1 cellular context compared by ENCODE assay signal in the genomic region with DNA sequence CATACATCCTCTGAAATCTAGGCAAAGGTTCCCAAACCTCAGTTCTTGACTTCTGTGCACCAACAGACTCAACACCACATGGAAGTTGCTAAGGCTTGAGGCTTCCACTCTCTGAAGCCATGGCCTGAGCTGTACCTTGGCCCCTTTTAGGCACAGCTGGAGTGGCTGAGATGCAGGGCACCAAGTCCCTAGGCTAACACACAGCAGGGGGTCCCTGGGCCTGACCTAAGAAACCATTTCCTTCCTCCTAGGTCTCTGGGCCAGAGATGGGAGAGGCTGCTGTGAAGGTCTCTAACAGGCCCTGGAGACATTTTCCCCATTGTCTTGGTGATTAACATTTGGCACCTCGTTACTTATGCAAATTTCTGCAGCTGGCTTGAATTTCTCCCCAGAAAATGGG.
TF ChIP-seq lines count a peak whose summit lies in the region.

No MANE protein-coding gene starts in this region.

TF ChIP-seq in HepG2, 621 proteins besides CTCF, POLR2A, EP300 and RAD21:
- 0 out of 2 replicates have a peak, but pooled peaks have one; percentile 20 for TF ChIP-seq NRL (CRISPR knock-in tag; IDR thresholded peaks at IDR 0.05; ENCODE audit: borderline replicate concordance)
